Comparison of ENCODE assay signal across 10 cellular contexts in genomic region chr2:26477911-26478253, GRCh38. TPM values are rescaled to one million over a fixed set of nuclear protein-coding genes. Genes with fewer than 3 reads are reported as not detected.
A peak's percentile ranks its signal among the peaks of the same experiment; 100 is the strongest.
DNase-seq lines count a peak whose midpoint lies in the region; ATAC-seq and TF ChIP-seq lines count a peak whose summit lies in the region.
"Had no signal": no experiment of that assay in that cellular context is flagged by ENCODE, and none has a peak within 500 bp of the region (broad histone marks: within the 10 kb centered on the region; RNA-seq: fewer than 3 reads in every experiment).

TSS of gene OTOF (minus strand) at chr2:26478124.

- H3K27me3 Mint-ChIP-seq in activated T-cell treated with anti-CD3 and anti-CD28 coated beads, Interleukin-2, amount 50 U/mL, for 72 hours (ENCODE audit: low read depth): no peaks in the 10 kb centered on the region
- no peaks in the 10 kb centered on the region for H3K27me3 Mint-ChIP-seq in activated CD8-positive, alpha-beta T cell treated with anti-CD3 and anti-CD28 coated beads for 36 hours

- no peaks in the 10 kb centered on the region for H3K9me3 Mint-ChIP-seq in activated T-cell treated with anti-CD3 and anti-CD28 coated beads, Interleukin-2, amount 50 U/mL, for 72 hours
- no peaks in the 10 kb centered on the region for H3K9me3 Mint-ChIP-seq in activated CD8-positive, alpha-beta T cell treated with anti-CD3 and anti-CD28 coated beads for 36 hours

- TF ChIP-seq POLR2A in heart left ventricle (IDR thresholded peaks at IDR 0.05): no peak

- 0 to 17% (median 3%) methylated on average over 2 to 3 of the region's 3 CpGs for WGBS in heart left ventricle, 4 donors

- DNase-seq in activated T-cell treated with anti-CD3 and anti-CD28 coated beads, Interleukin-2, amount 50 U/mL, for 72 hours: no peak
- no peak for DNase-seq in activated T-cell treated with anti-CD3 and anti-CD28 coated beads, Interleukin-2, amount 50 U/mL, for 48 hours
- no peak for DNase-seq in activated CD8-positive, alpha-beta T cell treated with anti-CD3 and anti-CD28 coated beads for 36 hours
- DNase-seq in heart left ventricle (peak; percentile 34 to 90 (median 59)), stromal cell of bone marrow (ENCODE audit: low read depth) (peak; percentile 62), COLO829 (ENCODE audit: low spot score) (no peak), SW480 (ENCODE audit: low spot score) (no peak)
- DNase-seq: NCI-H2081 treated with DMSO at 0.1 percent for 48 hours had no signal

- H3K4me1 ChIP-seq in heart left ventricle: peaks cover 0 to 10% (median 6%) of the 10 kb centered on the region in 12 donors

- H3K36me3 Mint-ChIP-seq in activated T-cell treated with anti-CD3 and anti-CD28 coated beads, Interleukin-2, amount 50 U/mL, for 72 hours (ENCODE audit: insufficient read depth in 2 of 2): no peaks in the 10 kb centered on the region
- H3K36me3 Mint-ChIP-seq in activated CD8-positive, alpha-beta T cell treated with anti-CD3 and anti-CD28 coated beads for 36 hours (ENCODE audit: low read depth): no peaks in the 10 kb centered on the region

- no peak within 1 kb of the TSS for H3K27ac ChIP-seq in heart left ventricle

- peak; percentile 21 to 32 for ATAC-seq in activated T-cell treated with anti-CD3 and anti-CD28 coated beads, Interleukin-2, amount 50 U/mL, for 72 hours (replicated peaks in 1 of 2)
- no peak for ATAC-seq in activated CD8-positive, alpha-beta T cell treated with anti-CD3 and anti-CD28 coated beads for 36 hours
- ATAC-seq in heart left ventricle (peak; percentile 85 to 96 (median 86)), HG03521 (IDR thresholded peaks at IDR 0.05; ENCODE audit: unreplicated experiment) (no peak)
- ATAC-seq: HCT116 had no signal

- peak within 1 kb of the TSS; percentile 73 for H3K27ac Mint-ChIP-seq in activated T-cell treated with anti-CD3 and anti-CD28 coated beads, Interleukin-2, amount 50 U/mL, for 72 hours
- H3K27ac Mint-ChIP-seq in activated CD8-positive, alpha-beta T cell treated with anti-CD3 and anti-CD28 coated beads for 36 hours: no peak within 1 kb of the TSS

- no peak for TF ChIP-seq CTCF in activated CD8-positive, alpha-beta T cell treated with anti-CD3 and anti-CD28 coated beads for 36 hours (IDR thresholded peaks at IDR 0.05)
- TF ChIP-seq CTCF in heart left ventricle (IDR thresholded peaks at IDR 0.05): no peak

- intact Hi-C loops in activated CD8-positive, alpha-beta T cell treated with anti-CD3 and anti-CD28 coated beads for 36 hours (cut with micrococcal nuclease): no loop called here
- intact Hi-C loops in heart left ventricle (cut with DNase I): no loop called here

- no peak within 1 kb of the TSS for H3K4me3 ChIP-seq in heart left ventricle

- no peaks in the 10 kb centered on the region for H3K36me3 ChIP-seq in heart left ventricle

- POLR2A ChIA-PET in activated CD8-positive, alpha-beta T cell treated with anti-CD3 and anti-CD28 coated beads for 36 hours (lab: Charles Lee): no interaction called here

- peak within 1 kb of the TSS; percentile 62 to 64 for H3K4me3 Mint-ChIP-seq in activated T-cell treated with anti-CD3 and anti-CD28 coated beads, Interleukin-2, amount 50 U/mL, for 72 hours
- peak within 1 kb of the TSS; percentile 41 for H3K4me3 Mint-ChIP-seq in activated CD8-positive, alpha-beta T cell treated with anti-CD3 and anti-CD28 coated beads for 36 hours

- CTCF ChIA-PET in activated CD8-positive, alpha-beta T cell treated with anti-CD3 and anti-CD28 coated beads for 36 hours (lab: Charles Lee): interaction anchor here (1.1 to 1.5 kb wide), 2 partner anchors 24 to 100 kb away, joined by 3 to 5 read pairs; no protein-coding TSS in a partner anchor

- H3K9me3 ChIP-seq in heart left ventricle: no peaks in the 10 kb centered on the region

- no peaks in the 10 kb centered on the region for H3K27me3 ChIP-seq in heart left ventricle

- peaks cover 9% of the 10 kb centered on the region for H3K4me1 Mint-ChIP-seq in activated T-cell treated with anti-CD3 and anti-CD28 coated beads, Interleukin-2, amount 50 U/mL, for 72 hours (ENCODE audit: low read depth)
- peaks cover 4% of the 10 kb centered on the region for H3K4me1 Mint-ChIP-seq in activated CD8-positive, alpha-beta T cell treated with anti-CD3 and anti-CD28 coated beads for 36 hours (ENCODE audit: low read depth)

RNA-seq across cellular contexts. Expression of gene OTOF, which starts in this region (rescaled TPM):
- total RNA-seq in activated T-cell treated with anti-CD3 and anti-CD28 coated beads, Interleukin-2, amount 50 U/mL, for 72 hours: 1 to 10 TPM; 1.6 to 4.7 TPM
- under 1 TPM; 0.60 to 0.81 TPM for total RNA-seq in activated CD8-positive, alpha-beta T cell treated with anti-CD3 and anti-CD28 coated beads for 36 hours
- under 1 TPM in 1 of 9 donors, not detected in 8; 0.14 TPM for total RNA-seq in heart left ventricle
- polyA plus RNA-seq in heart left ventricle: under 1 TPM; 0.03 to 0.04 TPM

Comparison
In these comparisons a context has a peak if more than half of its experiments do, and no peak if none do; other contexts are left out.
1. Peak in DNase-seq and ATAC-seq in heart left ventricle; RNA of the gene not detected or under 1 TPM.
2. ATAC-seq: peak in activated T-cell treated with anti-CD3 and anti-CD28 coated beads, Interleukin-2, amount 50 U/mL, for 72 hours (2 of 2); none in activated CD8-positive, alpha-beta T cell treated with anti-CD3 and anti-CD28 coated beads for 36 hours (single experiment) and HG03521 (single experiment).